In the genomic region with DNA sequence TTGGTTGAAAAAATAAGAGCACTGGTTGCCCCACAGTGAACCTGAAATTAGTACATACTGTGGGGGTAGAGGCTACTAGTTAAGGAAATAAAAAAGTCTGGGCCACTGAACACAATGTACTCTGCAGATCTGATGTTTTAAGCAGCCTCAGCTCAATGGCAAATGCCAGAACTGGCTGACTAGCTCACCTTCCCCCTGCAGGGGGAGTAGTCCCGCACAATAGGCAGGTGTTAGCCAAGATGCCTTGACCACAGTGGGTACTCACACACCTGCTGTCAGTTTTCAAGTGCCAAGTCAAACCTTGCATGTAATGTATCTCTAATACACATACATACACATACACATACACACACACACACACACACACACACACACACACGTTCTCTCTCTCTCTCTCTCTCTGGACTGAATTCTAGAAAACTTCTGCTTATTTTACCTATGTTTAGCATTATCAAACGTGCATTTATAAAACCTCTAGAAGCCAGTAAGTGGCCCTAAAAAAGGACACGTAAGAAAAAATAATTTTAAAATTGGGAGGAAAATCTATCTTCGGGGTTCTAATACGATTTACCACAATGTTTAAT, we compare ENCODE assay signal across 9 cellular contexts. TPM values are rescaled to one million over a fixed set of nuclear protein-coding genes. Genes with fewer than 3 reads are reported as not detected.
A peak's percentile ranks its signal among the peaks of the same experiment; 100 is the strongest.
DNase-seq lines count a peak whose midpoint lies in the region; ATAC-seq and TF ChIP-seq lines count a peak whose summit lies in the region.
"Had no signal": no experiment of that assay in that cellular context is flagged by ENCODE, and none has a peak within 500 bp of the region (broad histone marks: within the 10 kb centered on the region; RNA-seq: fewer than 3 reads in every experiment).

No MANE protein-coding gene starts in this region.

- H3K36me3 ChIP-seq in SJCRH30 (no peaks in the 10 kb centered on the region), osteoblast (ENCODE audit: insufficient read depth, low read length) (no peaks in the 10 kb centered on the region)

- peak; percentile 57 for TF ChIP-seq CTCF in osteoblast (IDR thresholded peaks at IDR 0.05; ENCODE audit: extremely low read depth, low read depth, low read length)

- peak; percentile 70 for ATAC-seq in GM19035 (IDR thresholded peaks at IDR 0.05; ENCODE audit: unreplicated experiment)

- H3K27ac ChIP-seq in SJCRH30 (no peak overlapping the region), osteoblast (ENCODE audit: low read depth, low read length) (no peak overlapping the region)

- no peaks in the 10 kb centered on the region for H4K20me1 ChIP-seq in osteoblast (ENCODE audit: insufficient read depth, low read length)

- no peak overlapping the region for H3K4me3 ChIP-seq in SJCRH30
- H3K4me3 ChIP-seq in osteoblast (ENCODE audit: insufficient read depth, low read length) = no peak overlapping the region

- H3K4me2 ChIP-seq in osteoblast (ENCODE audit: insufficient read depth, low read length) = no peak overlapping the region

- H3K79me2 ChIP-seq in osteoblast (ENCODE audit: insufficient read depth, low read length) = peaks cover 6% of the 10 kb centered on the region

- DNase-seq in COLO668 (lab: John Stamatoyannopoulos, UW; ENCODE audit: unreplicated experiment) (peak; percentile 74), HT-29 (ENCODE audit: low spot score) (peak; percentile 88), SJCRH30 (peak; percentile 49 to 54), dermis blood vessel endothelial cell (peak; percentile 73), osteoblast (ENCODE audit: insufficient read length, low spot score, missing footprints) (no peak), NCI-H446 treated with DMSO at 0.1 percent for 48 hours (lab: John Stamatoyannopoulos, UW) (no peak), cortex of kidney (lab: John Stamatoyannopoulos, UW) (no peak)
- DNase-seq: left cardiac atrium had no signal

- H3K4me1 ChIP-seq in SJCRH30 (no peaks in the 10 kb centered on the region), osteoblast (ENCODE audit: insufficient read depth, low read length) (no peaks in the 10 kb centered on the region)

- H2AFZ ChIP-seq in osteoblast (ENCODE audit: low read length) = no peak overlapping the region

- no peaks in the 10 kb centered on the region for H3K9me3 ChIP-seq in SJCRH30 (replicated peaks)
- no peaks in the 10 kb centered on the region for H3K9me3 ChIP-seq in osteoblast (ENCODE audit: low read depth, low read length)

- no peaks in the 10 kb centered on the region for H3K27me3 ChIP-seq in SJCRH30
- H3K27me3 ChIP-seq in osteoblast (ENCODE audit: insufficient read depth, low read length) = no peaks in the 10 kb centered on the region

RNA-seq across cellular contexts. Expression of a gene that starts 36.1 kb away (rescaled TPM):
- total RNA-seq in HT-29 (2014; rRNA removed; shearing (Covaris generic)) = 37.0 and 44.1 TPM in 2 replicates
- 7.9 and 9.9 TPM in 2 replicates for total RNA-seq in SJCRH30 (2014; rRNA removed; shearing (Covaris generic))
- total RNA-seq in dermis blood vessel endothelial cell (12.6 and 21.1 TPM in 2 replicates), osteoblast (23.2 and 30.9 TPM in 2 replicates)

Comparison
In these comparisons a context has a peak if more than half of its experiments do, and no peak if none do; other contexts are left out.
1. DNase-seq: peak in COLO668 (single experiment), HT-29 (single experiment), SJCRH30 (2 of 2) and dermis blood vessel endothelial cell (single experiment); none in osteoblast (single experiment), NCI-H446 treated with DMSO at 0.1 percent for 48 hours (single experiment) and cortex of kidney (single experiment).